1 cellular context compared by ENCODE assay signal in the genomic region with DNA sequence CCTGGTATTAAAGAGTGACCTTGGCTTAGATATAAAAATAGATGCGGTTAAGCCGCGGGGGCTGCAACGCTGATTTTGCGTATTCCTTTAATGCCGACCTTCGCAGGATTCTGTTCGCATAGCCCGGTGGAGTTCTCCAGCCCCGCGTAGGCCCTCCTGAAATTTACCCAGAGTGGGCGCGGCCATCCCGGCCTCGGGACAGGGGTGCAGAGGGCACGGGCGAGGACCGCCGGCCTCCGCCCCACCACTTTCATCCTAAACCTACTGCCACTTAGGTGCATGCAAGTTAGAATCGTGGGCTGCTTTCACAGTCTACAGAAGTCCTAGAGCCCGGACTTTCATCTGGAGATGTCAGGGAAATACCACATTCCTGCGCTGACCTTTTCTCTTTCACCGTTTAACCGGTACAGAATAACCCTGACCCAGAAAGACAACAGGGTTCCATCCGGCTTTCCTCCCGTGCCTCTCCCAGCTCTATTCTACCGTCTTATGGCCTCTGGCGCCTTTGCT.
A peak's percentile ranks its signal among the peaks of the same experiment; 100 is the strongest.
TF ChIP-seq lines count a peak whose summit lies in the region.

No MANE protein-coding gene starts in this region.

TF ChIP-seq in HepG2, 621 proteins besides CTCF, POLR2A, EP300 and RAD21 (continued from another document and continues in another):
- TF ChIP-seq, protein P1, sequence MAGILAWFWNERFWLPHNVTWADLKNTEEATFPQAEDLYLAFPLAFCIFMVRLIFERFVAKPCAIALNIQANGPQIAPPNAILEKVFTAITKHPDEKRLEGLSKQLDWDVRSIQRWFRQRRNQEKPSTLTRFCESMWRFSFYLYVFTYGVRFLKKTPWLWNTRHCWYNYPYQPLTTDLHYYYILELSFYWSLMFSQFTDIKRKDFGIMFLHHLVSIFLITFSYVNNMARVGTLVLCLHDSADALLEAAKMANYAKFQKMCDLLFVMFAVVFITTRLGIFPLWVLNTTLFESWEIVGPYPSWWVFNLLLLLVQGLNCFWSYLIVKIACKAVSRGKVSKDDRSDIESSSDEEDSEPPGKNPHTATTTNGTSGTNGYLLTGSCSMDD (CRISPR knock-in tag; IDR thresholded peaks at IDR 0.05): no peak
- TF ChIP-seq, protein P2, sequence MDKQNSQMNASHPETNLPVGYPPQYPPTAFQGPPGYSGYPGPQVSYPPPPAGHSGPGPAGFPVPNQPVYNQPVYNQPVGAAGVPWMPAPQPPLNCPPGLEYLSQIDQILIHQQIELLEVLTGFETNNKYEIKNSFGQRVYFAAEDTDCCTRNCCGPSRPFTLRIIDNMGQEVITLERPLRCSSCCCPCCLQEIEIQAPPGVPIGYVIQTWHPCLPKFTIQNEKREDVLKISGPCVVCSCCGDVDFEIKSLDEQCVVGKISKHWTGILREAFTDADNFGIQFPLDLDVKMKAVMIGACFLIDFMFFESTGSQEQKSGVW (CRISPR knock-in tag; IDR thresholded peaks at IDR 0.05; ENCODE audit: borderline replicate concordance): no peak
- TF ChIP-seq MIER3 (CRISPR knock-in tag; IDR thresholded peaks at IDR 0.05; ENCODE audit: borderline replicate concordance) (no peak), RXRB (CRISPR knock-in tag; IDR thresholded peaks at IDR 0.05; ENCODE audit: borderline replicate concordance) (peak; percentile 82; the same call in 1 of the 2 replicates), ZNF7 (CRISPR knock-in tag; IDR thresholded peaks at IDR 0.05) (no peak), SP140L (CRISPR knock-in tag; IDR thresholded peaks at IDR 0.05; ENCODE audit: borderline replicate concordance) (0 out of 2 replicates have a peak, but pooled peaks have one; percentile 21), ZNF598 (CRISPR knock-in tag; IDR thresholded peaks at IDR 0.05; ENCODE audit: borderline replicate concordance) (no peak), KDM1A (CRISPR knock-in tag; IDR thresholded peaks at IDR 0.05) (no peak), ZNF670 (CRISPR knock-in tag; IDR thresholded peaks at IDR 0.05; ENCODE audit: borderline replicate concordance) (no peak), ZNF546 (CRISPR knock-in tag; conservative IDR thresholded peaks at IDR 0.05) (no peak), ZNF781 (CRISPR knock-in tag; IDR thresholded peaks at IDR 0.05; ENCODE audit: borderline replicate concordance, not compliant biosample characterization) (no peak), GTF3A (CRISPR knock-in tag; conservative IDR thresholded peaks at IDR 0.05) (no peak), SOX6 (IDR thresholded peaks at IDR 0.05) (no peak), SOX6 (CRISPR knock-in tag; IDR thresholded peaks at IDR 0.05) (peak; percentile 87), PHB2 (IDR thresholded peaks at IDR 0.05; ENCODE audit: partially characterized antibody) (no peak), HMGA1 (CRISPR knock-in tag; conservative IDR thresholded peaks at IDR 0.05) (no peak), ATF1 (CRISPR knock-in tag; IDR thresholded peaks at IDR 0.05) (no peak), ZZZ3 (CRISPR knock-in tag; IDR thresholded peaks at IDR 0.05; ENCODE audit: borderline replicate concordance) (no peak), ZNF749 (CRISPR knock-in tag; IDR thresholded peaks at IDR 0.05; ENCODE audit: borderline replicate concordance) (no peak), ZSCAN12 (CRISPR knock-in tag; IDR thresholded peaks at IDR 0.05) (no peak), ZC3H4 (CRISPR knock-in tag; IDR thresholded peaks at IDR 0.05; ENCODE audit: borderline replicate concordance) (no peak), ZNF674 (CRISPR knock-in tag; IDR thresholded peaks at IDR 0.05; ENCODE audit: low read depth) (no peak), NPAS2 (CRISPR knock-in tag; IDR thresholded peaks at IDR 0.05; ENCODE audit: borderline replicate concordance) (no peak), PHF5A (CRISPR knock-in tag; IDR thresholded peaks at IDR 0.05; ENCODE audit: low read depth, unreplicated experiment) (peak; percentile 23), NCOA5 (CRISPR knock-in tag; IDR thresholded peaks at IDR 0.05) (no peak), POGZ (CRISPR knock-in tag; IDR thresholded peaks at IDR 0.05) (peak; percentile 33; the same call in 1 of the 2 replicates), ZNF790 (CRISPR knock-in tag; IDR thresholded peaks at IDR 0.05; ENCODE audit: borderline replicate concordance) (no peak), ZNF292 (CRISPR knock-in tag; IDR thresholded peaks at IDR 0.05; ENCODE audit: borderline replicate concordance, low read depth) (peak; percentile 80; the same call in 1 of the 2 replicates), SUZ12 (IDR thresholded peaks at IDR 0.05; ENCODE audit: low read depth, low read length) (no peak), FOXK1 (CRISPR knock-in tag; IDR thresholded peaks at IDR 0.05; ENCODE audit: borderline replicate concordance, low read depth) (peak; percentile 54; the same call in 1 of the 2 replicates), ZBTB7B (CRISPR knock-in tag; IDR thresholded peaks at IDR 0.05) (no peak), ZIK1 (CRISPR knock-in tag; IDR thresholded peaks at IDR 0.05; ENCODE audit: borderline replicate concordance, low read depth) (no peak)
- TF ChIP-seq, protein P3, sequence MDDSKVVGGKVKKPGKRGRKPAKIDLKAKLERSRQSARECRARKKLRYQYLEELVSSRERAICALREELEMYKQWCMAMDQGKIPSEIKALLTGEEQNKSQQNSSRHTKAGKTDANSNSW (CRISPR knock-in tag; IDR thresholded peaks at IDR 0.05; ENCODE audit: borderline replicate concordance): no peak
- TF ChIP-seq, protein P4, sequence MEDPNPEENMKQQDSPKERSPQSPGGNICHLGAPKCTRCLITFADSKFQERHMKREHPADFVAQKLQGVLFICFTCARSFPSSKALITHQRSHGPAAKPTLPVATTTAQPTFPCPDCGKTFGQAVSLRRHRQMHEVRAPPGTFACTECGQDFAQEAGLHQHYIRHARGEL (CRISPR knock-in tag; IDR thresholded peaks at IDR 0.05): no peak
- TF ChIP-seq, protein P5, sequence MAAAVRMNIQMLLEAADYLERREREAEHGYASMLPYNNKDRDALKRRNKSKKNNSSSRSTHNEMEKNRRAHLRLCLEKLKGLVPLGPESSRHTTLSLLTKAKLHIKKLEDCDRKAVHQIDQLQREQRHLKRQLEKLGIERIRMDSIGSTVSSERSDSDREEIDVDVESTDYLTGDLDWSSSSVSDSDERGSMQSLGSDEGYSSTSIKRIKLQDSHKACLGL (CRISPR knock-in tag; IDR thresholded peaks at IDR 0.05): no peak
- TF ChIP-seq, protein P6, sequence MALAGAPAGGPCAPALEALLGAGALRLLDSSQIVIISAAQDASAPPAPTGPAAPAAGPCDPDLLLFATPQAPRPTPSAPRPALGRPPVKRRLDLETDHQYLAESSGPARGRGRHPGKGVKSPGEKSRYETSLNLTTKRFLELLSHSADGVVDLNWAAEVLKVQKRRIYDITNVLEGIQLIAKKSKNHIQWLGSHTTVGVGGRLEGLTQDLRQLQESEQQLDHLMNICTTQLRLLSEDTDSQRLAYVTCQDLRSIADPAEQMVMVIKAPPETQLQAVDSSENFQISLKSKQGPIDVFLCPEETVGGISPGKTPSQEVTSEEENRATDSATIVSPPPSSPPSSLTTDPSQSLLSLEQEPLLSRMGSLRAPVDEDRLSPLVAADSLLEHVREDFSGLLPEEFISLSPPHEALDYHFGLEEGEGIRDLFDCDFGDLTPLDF (CRISPR knock-in tag; IDR thresholded peaks at IDR 0.05): peak; percentile 45; the same call in 1 of the 2 replicates
- TF ChIP-seq, protein P7, sequence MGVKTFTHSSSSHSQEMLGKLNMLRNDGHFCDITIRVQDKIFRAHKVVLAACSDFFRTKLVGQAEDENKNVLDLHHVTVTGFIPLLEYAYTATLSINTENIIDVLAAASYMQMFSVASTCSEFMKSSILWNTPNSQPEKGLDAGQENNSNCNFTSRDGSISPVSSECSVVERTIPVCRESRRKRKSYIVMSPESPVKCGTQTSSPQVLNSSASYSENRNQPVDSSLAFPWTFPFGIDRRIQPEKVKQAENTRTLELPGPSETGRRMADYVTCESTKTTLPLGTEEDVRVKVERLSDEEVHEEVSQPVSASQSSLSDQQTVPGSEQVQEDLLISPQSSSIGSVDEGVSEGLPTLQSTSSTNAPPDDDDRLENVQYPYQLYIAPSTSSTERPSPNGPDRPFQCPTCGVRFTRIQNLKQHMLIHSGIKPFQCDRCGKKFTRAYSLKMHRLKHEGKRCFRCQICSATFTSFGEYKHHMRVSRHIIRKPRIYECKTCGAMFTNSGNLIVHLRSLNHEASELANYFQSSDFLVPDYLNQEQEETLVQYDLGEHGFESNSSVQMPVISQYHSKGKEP (CRISPR knock-in tag; IDR thresholded peaks at IDR 0.05): no peak
- TF ChIP-seq, protein P8, sequence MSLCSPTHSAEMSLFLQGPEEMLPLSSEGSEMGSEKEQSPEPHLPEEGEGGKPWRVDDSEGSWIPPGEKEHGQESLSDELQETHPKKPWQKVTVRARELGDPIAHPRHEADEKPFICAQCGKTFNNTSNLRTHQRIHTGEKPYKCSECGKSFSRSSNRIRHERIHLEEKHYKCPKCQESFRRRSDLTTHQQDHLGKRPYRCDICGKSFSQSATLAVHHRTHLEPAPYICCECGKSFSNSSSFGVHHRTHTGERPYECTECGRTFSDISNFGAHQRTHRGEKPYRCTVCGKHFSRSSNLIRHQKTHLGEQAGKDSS (CRISPR knock-in tag; IDR thresholded peaks at IDR 0.05; ENCODE audit: borderline replicate concordance, low read depth): no peak; the same call in 1 of the 2 replicates
- TF ChIP-seq, protein P9, sequence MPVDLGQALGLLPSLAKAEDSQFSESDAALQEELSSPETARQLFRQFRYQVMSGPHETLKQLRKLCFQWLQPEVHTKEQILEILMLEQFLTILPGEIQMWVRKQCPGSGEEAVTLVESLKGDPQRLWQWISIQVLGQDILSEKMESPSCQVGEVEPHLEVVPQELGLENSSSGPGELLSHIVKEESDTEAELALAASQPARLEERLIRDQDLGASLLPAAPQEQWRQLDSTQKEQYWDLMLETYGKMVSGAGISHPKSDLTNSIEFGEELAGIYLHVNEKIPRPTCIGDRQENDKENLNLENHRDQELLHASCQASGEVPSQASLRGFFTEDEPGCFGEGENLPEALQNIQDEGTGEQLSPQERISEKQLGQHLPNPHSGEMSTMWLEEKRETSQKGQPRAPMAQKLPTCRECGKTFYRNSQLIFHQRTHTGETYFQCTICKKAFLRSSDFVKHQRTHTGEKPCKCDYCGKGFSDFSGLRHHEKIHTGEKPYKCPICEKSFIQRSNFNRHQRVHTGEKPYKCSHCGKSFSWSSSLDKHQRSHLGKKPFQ (CRISPR knock-in tag; IDR thresholded peaks at IDR 0.05; ENCODE audit: insufficient replicate concordance): peak; percentile 63
- TF ChIP-seq, protein P10, sequence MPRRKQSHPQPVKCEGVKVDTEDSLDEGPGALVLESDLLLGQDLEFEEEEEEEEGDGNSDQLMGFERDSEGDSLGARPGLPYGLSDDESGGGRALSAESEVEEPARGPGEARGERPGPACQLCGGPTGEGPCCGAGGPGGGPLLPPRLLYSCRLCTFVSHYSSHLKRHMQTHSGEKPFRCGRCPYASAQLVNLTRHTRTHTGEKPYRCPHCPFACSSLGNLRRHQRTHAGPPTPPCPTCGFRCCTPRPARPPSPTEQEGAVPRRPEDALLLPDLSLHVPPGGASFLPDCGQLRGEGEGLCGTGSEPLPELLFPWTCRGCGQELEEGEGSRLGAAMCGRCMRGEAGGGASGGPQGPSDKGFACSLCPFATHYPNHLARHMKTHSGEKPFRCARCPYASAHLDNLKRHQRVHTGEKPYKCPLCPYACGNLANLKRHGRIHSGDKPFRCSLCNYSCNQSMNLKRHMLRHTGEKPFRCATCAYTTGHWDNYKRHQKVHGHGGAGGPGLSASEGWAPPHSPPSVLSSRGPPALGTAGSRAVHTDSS (CRISPR knock-in tag; conservative IDR thresholded peaks at IDR 0.05): no peak
- TF ChIP-seq, protein P11, sequence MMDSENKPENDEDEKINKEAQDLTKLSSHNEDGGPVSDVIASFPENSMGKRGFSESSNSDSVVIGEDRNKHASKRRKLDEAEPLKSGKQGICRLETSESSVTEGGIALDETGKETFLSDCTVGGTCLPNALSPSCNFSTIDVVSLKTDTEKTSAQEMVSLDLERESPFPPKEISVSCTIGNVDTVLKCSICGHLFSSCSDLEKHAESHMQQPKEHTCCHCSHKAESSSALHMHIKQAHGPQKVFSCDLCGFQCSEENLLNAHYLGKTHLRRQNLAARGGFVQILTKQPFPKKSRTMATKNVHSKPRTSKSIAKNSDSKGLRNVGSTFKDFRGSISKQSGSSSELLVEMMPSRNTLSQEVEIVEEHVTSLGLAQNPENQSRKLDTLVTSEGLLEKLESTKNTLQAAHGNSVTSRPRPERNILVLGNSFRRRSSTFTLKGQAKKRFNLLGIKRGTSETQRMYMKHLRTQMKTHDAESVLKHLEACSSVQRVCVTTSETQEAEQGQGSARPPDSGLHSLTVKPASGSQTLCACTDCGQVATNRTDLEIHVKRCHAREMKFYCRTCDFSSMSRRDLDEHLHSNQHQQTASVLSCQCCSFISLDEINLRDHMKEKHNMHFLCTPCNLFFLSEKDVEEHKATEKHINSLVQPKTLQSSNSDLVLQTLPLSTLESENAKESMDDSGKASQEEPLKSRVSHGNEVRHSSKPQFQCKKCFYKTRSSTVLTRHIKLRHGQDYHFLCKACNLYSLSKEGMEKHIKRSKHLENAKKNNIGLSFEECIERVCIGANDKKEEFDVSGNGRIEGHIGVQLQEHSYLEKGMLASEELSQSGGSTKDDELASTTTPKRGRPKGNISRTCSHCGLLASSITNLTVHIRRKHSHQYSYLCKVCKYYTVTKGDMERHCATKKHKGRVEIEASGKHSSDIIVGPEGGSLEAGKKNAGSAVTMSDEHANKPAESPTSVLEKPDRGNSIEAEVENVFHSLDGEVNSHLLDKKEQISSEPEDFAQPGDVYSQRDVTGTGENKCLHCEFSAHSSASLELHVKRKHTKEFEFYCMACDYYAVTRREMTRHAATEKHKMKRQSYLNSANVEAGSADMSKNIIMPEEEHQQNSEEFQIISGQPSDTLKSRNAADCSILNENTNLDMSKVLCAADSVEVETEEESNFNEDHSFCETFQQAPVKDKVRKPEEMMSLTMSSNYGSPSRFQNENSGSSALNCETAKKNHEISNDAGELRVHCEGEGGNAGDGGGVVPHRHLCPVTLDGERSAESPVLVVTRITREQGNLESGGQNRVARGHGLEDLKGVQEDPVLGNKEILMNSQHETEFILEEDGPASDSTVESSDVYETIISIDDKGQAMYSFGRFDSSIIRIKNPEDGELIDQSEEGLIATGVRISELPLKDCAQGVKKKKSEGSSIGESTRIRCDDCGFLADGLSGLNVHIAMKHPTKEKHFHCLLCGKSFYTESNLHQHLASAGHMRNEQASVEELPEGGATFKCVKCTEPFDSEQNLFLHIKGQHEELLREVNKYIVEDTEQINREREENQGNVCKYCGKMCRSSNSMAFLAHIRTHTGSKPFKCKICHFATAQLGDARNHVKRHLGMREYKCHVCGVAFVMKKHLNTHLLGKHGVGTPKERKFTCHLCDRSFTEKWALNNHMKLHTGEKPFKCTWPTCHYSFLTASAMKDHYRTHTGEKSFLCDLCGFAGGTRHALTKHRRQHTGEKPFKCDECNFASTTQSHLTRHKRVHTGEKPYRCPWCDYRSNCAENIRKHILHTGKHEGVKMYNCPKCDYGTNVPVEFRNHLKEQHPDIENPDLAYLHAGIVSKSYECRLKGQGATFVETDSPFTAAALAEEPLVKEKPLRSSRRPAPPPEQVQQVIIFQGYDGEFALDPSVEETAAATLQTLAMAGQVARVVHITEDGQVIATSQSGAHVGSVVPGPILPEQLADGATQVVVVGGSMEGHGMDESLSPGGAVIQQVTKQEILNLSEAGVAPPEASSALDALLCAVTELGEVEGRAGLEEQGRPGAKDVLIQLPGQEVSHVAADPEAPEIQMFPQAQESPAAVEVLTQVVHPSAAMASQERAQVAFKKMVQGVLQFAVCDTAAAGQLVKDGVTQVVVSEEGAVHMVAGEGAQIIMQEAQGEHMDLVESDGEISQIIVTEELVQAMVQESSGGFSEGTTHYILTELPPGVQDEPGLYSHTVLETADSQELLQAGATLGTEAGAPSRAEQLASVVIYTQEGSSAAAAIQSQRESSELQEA (CRISPR knock-in tag; IDR thresholded peaks at IDR 0.05; ENCODE audit: not compliant biosample characterization): no peak
